8 cellular contexts compared by ENCODE assay signal in the genomic region with DNA sequence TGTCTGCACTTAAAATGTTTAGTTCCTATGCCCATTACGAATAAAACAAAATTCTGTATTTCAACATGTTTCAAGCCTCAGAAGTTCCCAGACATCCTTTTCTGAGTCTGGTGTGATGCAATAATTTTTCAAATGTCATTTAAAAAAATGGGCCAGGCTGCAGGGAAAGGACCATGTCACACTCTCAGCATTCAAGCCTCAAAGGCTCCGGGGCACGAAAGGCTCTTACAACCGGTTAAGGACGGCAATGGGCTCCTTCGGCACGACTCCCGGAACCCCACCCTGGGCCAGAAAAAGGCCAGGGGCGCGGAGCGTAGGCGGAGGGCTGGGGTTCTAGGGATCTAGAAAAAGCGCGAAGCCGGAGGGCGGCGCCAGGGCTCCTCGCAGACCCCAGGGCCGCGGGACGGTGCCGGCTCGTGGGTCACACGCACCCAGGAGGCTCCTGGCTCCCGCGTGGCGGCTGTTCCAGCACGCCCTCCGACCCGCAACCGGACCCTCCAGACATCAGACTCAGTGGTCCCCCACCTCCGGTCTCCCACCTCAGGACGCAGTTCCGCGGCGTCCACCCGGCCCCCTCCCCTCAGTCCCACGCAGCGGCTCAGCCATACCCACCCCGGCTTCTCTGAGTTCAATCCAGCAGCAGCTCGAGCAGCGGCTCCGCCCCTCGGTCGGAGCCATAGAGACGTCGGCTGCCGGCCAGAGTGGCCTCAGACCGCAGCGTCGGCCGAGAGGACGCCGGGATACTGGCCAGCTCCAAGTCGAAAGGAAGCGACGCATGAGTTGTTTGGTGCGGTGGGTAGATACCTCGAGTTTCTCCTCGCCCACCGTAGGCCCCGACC.
DNase-seq lines count a peak whose midpoint lies in the region; ATAC-seq and TF ChIP-seq lines count a peak whose summit lies in the region.

A gene with protein sequence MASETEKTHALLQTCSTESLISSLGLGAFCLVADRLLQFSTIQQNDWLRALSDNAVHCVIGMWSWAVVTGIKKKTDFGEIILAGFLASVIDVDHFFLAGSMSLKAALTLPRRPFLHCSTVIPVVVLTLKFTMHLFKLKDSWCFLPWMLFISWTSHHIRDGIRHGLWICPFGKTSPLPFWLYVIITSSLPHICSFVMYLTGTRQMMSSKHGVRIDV (minus strand): TSS at position 656 of the 839 bp plus-strand sequence. CDS start 29,896 bp downstream, outside the sequence.

- peak within 1 kb of the TSS; percentile 96 for H3K27ac ChIP-seq in cingulate gyrus (ENCODE audit: low read depth, low read length)
- peak within 1 kb of the TSS; percentile 95 for H3K27ac ChIP-seq in layer of hippocampus (ENCODE audit: low read depth, low read length)

- DNase-seq in Ammon's horn (ENCODE audit: low spot score) (peak; percentile 95), NCI-H510A treated with DMSO at 0.1 percent for 48 hours (lab: John Stamatoyannopoulos, UW) (peak; percentile 91)
- DNase-seq in activated CD4-positive, alpha-beta T cell treated with anti-CD3 and anti-CD28 coated beads for 4 hours: peak; percentile 82 to 84
- peak; percentile 71 to 76 for DNase-seq in stimulated activated CD4-positive, alpha-beta T cell treated with anti-CD3 and anti-CD28 coated beads, Interleukin-1b, Interleukin-23, amount 100 ng/mL, for 4 hours (ENCODE audit: low read depth in 2 of 2)

- ATAC-seq in HG03439 (IDR thresholded peaks at IDR 0.05; ENCODE audit: unreplicated experiment): peak; percentile 88

- no peaks in the 10 kb centered on the region for H3K27me3 ChIP-seq in layer of hippocampus (ENCODE audit: control insufficient read depth, insufficient read depth, low read length)

- TF ChIP-seq POLR2A in GM19193 (IDR thresholded peaks at IDR 0.05; ENCODE audit: extremely low read depth, insufficient read depth, insufficient read length): peak; percentile 91

Comparison
In these comparisons a context has a peak if more than half of its experiments do, and no peak if none do; other contexts are left out.
1. Peak in every context shown above with its lines: DNase-seq, ATAC-seq and H3K27ac ChIP-seq.